In genomic region chr3:47890037-47890831, GRCh38 we compare ENCODE assay signal across 18 cellular contexts.
A peak's percentile ranks its signal among the peaks of the same experiment; 100 is the strongest.
DNase-seq lines count a peak whose midpoint lies in the region; ATAC-seq and TF ChIP-seq lines count a peak whose summit lies in the region.
"Had no signal": no experiment of that assay in that cellular context is flagged by ENCODE, and none has a peak within 500 bp of the region (broad histone marks: within the 10 kb centered on the region; RNA-seq: fewer than 3 reads in every experiment).

No MANE protein-coding gene starts in this region.

- H3K27me3 Mint-ChIP-seq in nephron (ENCODE audit: low read depth): no peaks in the 10 kb centered on the region
- no peaks in the 10 kb centered on the region for H3K27me3 Mint-ChIP-seq in CD8-positive, alpha-beta T cell (ENCODE audit: low read depth)
- H3K27me3 Mint-ChIP-seq: activated T-helper 17 cell treated with anti-CD3 and anti-CD28 coated beads, Interleukin-2, amount 50 U/mL, for 72 hours; CD4-positive, CD25-positive, alpha-beta regulatory T cell; central memory CD8-positive, alpha-beta T cell had no signal

- H3K36me3 ChIP-seq in WERI-Rb-1: peaks cover 12% of the 10 kb centered on the region
- peaks cover under 1% of the 10 kb centered on the region for H3K36me3 ChIP-seq in thoracic aorta
- no peaks in the 10 kb centered on the region for H3K36me3 ChIP-seq in CD8-positive, alpha-beta T cell (ENCODE audit: insufficient read depth, low read length)

- POLR2A ChIA-PET in CD8-positive, alpha-beta T cell (lab: Charles Lee): no interaction called here

- H3K4me3 ChIP-seq in WERI-Rb-1 (ENCODE audit: low read depth, low read length) (peak overlapping the region; percentile 35), fibroblast of villous mesenchyme (ENCODE audit: low read depth, low read length) (no peak overlapping the region), thoracic aorta (no peak overlapping the region)
- no peak overlapping the region for H3K4me3 ChIP-seq in CD8-positive, alpha-beta T cell (ENCODE audit: low read depth, low read length)
- H3K4me3 ChIP-seq: SJCRH30, skin epidermis had no signal

- intact Hi-C loops in CD8-positive, alpha-beta T cell (cut with DNase I, micrococcal nuclease): no loop called here

- H3K27ac ChIP-seq in WERI-Rb-1: peak overlapping the region; percentile 87
- peak overlapping the region; percentile 43 to 65 for H3K27ac ChIP-seq in thoracic aorta
- no peak overlapping the region for H3K27ac ChIP-seq in CD8-positive, alpha-beta T cell (ENCODE audit: low read depth, low read length)
- H3K27ac ChIP-seq: SJCRH30 had no signal

- peaks cover 51% of the 10 kb centered on the region for H3K4me1 Mint-ChIP-seq in nephron
- H3K4me1 Mint-ChIP-seq in CD8-positive, alpha-beta T cell (ENCODE audit: low read depth): peaks cover 2% of the 10 kb centered on the region
- H3K4me1 Mint-ChIP-seq: activated T-helper 17 cell treated with anti-CD3 and anti-CD28 coated beads, Interleukin-2, amount 50 U/mL, for 72 hours; central memory CD8-positive, alpha-beta T cell had no signal

- peak overlapping the region; percentile 93 to 97 (median 94) for H3K27ac Mint-ChIP-seq in nephron
- H3K27ac Mint-ChIP-seq in CD8-positive, alpha-beta T cell: no peak overlapping the region
- H3K27ac Mint-ChIP-seq: activated T-helper 17 cell treated with anti-CD3 and anti-CD28 coated beads, Interleukin-2, amount 50 U/mL, for 72 hours had no signal

- H3K9me3 ChIP-seq in WERI-Rb-1 (ENCODE audit: severe bottlenecking) (no peaks in the 10 kb centered on the region), thoracic aorta (no peaks in the 10 kb centered on the region)
- H3K9me3 ChIP-seq in CD8-positive, alpha-beta T cell (ENCODE audit: low read length): no peaks in the 10 kb centered on the region
- H3K9me3 ChIP-seq: SJCRH30 had no signal

- CTCF ChIA-PET in CD8-positive, alpha-beta T cell (lab: Charles Lee): interaction anchor here (1.8 kb wide), 1 partner anchor 53 kb away, joined by 4 read pairs; no protein-coding TSS in a partner anchor

- TF ChIP-seq CTCF in WERI-Rb-1 (IDR thresholded peaks at IDR 0.05; ENCODE audit: low read depth, low read length) (no peak), fibroblast of villous mesenchyme (IDR thresholded peaks at IDR 0.05; ENCODE audit: insufficient read depth, low read depth, low read length) (no peak), nephron (IDR thresholded peaks at IDR 0.05; ENCODE audit: unreplicated experiment in 3 of 3) (no peak), thoracic aorta (IDR thresholded peaks at IDR 0.05) (no peak)
- TF ChIP-seq CTCF in CD8-positive, alpha-beta T cell (IDR thresholded peaks at IDR 0.05): no peak

- H3K27me3 ChIP-seq in WERI-Rb-1 (ENCODE audit: insufficient read depth, low read depth, severe bottlenecking) (no peaks in the 10 kb centered on the region), thoracic aorta (replicated peaks; ENCODE audit: insufficient read depth) (no peaks in the 10 kb centered on the region)
- no peaks in the 10 kb centered on the region for H3K27me3 ChIP-seq in CD8-positive, alpha-beta T cell (ENCODE audit: insufficient read depth, low read length)
- H3K27me3 ChIP-seq: SJCRH30 had no signal

- H3K36me3 Mint-ChIP-seq in nephron (ENCODE audit: low read depth): peaks cover 54% of the 10 kb centered on the region
- H3K36me3 Mint-ChIP-seq in CD8-positive, alpha-beta T cell: peaks cover 53% of the 10 kb centered on the region

- DNase-seq in WERI-Rb-1: peak; percentile 89
- DNase-seq in fibroblast of villous mesenchyme (ENCODE audit: low read depth): peak; percentile 25
- no peak for DNase-seq in thoracic aorta (ENCODE audit: low spot score)
- no peak for DNase-seq in hippocampal formation (lab: John Stamatoyannopoulos, UW)
- no peak for DNase-seq in stimulated activated CD4-positive, alpha-beta T cell treated with anti-CD3 and anti-CD28 coated beads, Interleukin-1b, Interleukin-23, amount 100 ng/mL, for 48 hours
- no peak for DNase-seq in NOMO-1 (lab: John Stamatoyannopoulos, UW; ENCODE audit: unreplicated experiment in 2 of 2)
- no peak for DNase-seq in CD8-positive, alpha-beta T cell
- DNase-seq: activated CD4-positive, CD25-positive, alpha-beta regulatory T cell; CD4-positive, CD25-positive, alpha-beta regulatory T cell; mammary epithelial cell; NCI-H1436 treated with DMSO at 0.1 percent for 48 hours; NCI-H748 treated with DMSO at 0.1 percent for 48 hours; SJCRH30 had no signal

- H3K9me3 Mint-ChIP-seq in nephron: no peaks in the 10 kb centered on the region
- H3K9me3 Mint-ChIP-seq in CD8-positive, alpha-beta T cell: no peaks in the 10 kb centered on the region
- H3K9me3 Mint-ChIP-seq: activated T-helper 17 cell treated with anti-CD3 and anti-CD28 coated beads, Interleukin-2, amount 50 U/mL, for 72 hours; central memory CD8-positive, alpha-beta T cell had no signal

- ATAC-seq in thoracic aorta (ENCODE audit: insufficient number of reproducible peaks, low FRiP score, low read depth): no peak
- no peak for ATAC-seq in CD8-positive, alpha-beta T cell
- ATAC-seq: activated T-helper 17 cell treated with anti-CD3 and anti-CD28 coated beads, Interleukin-2, amount 50 U/mL, for 72 hours; HepG2 had no signal

- H3K4me1 ChIP-seq in thoracic aorta (ENCODE audit: control insufficient read depth in 1 of 2, low read depth in 2 of 2): peaks cover 22 to 48% of the 10 kb centered on the region in 2 donors
- peaks cover 1% of the 10 kb centered on the region for H3K4me1 ChIP-seq in CD8-positive, alpha-beta T cell (ENCODE audit: insufficient read depth, low read length)
- H3K4me1 ChIP-seq: SJCRH30 had no signal

- H3K4me3 Mint-ChIP-seq in nephron: peak overlapping the region; percentile 36 to 69 (median 62)
- no peak overlapping the region for H3K4me3 Mint-ChIP-seq in CD8-positive, alpha-beta T cell
- H3K4me3 Mint-ChIP-seq: activated T-helper 17 cell treated with anti-CD3 and anti-CD28 coated beads, Interleukin-2, amount 50 U/mL, for 72 hours; CD4-positive, CD25-positive, alpha-beta regulatory T cell; central memory CD8-positive, alpha-beta T cell had no signal

Comparison
In these comparisons a context has a peak if more than half of its experiments do, and no peak if none do; other contexts are left out.
1. DNase-seq: peak in WERI-Rb-1 (single experiment) and fibroblast of villous mesenchyme (single experiment); none in thoracic aorta (single experiment), hippocampal formation (0 of 2), stimulated activated CD4-positive, alpha-beta T cell treated with anti-CD3 and anti-CD28 coated beads, Interleukin-1b, Interleukin-23, amount 100 ng/mL, for 48 hours (single experiment), NOMO-1 (0 of 2) and CD8-positive, alpha-beta T cell (0 of 7).